ENCODE assay signal across 8 cellular contexts in genomic region chr1:27392096-27392777, GRCh38. TPM values are rescaled to one million over a fixed set of nuclear protein-coding genes. Genes with fewer than 3 reads are reported as not detected.
DNase-seq lines count a peak whose midpoint lies in the region; ATAC-seq and TF ChIP-seq lines count a peak whose summit lies in the region.

Gene GPR3, plus strand, starts transcription at chr1:27392622. Its CDS starts 1,177 bp downstream, at chr1:27393799.

- peak; percentile 54 for ATAC-seq in GM18873 (IDR thresholded peaks at IDR 0.05; ENCODE audit: low FRiP score, unreplicated experiment)
- peak; percentile 84 for ATAC-seq in HG03280 (IDR thresholded peaks at IDR 0.05; ENCODE audit: unreplicated experiment)

- DNase-seq in AG04450 (ENCODE audit: low read depth, low spot score) (peak; percentile 78), NCI-H446 treated with DMSO at 0.1 percent for 48 hours (lab: John Stamatoyannopoulos, UW) (peak; percentile 81), cerebellar nuclear complex (lab: John Stamatoyannopoulos, UW) (peak; percentile 13 to 34), kidney glomerular epithelial cell (lab: John Stamatoyannopoulos, UW) (peak; percentile 81)
- DNase-seq in activated CD4-positive, alpha-beta T cell treated with anti-CD3 and anti-CD28 coated beads for 1 hour, result peak; percentile 92
- DNase-seq in stimulated activated CD4-positive, alpha-beta T cell treated with anti-CD3 and anti-CD28 coated beads, Interleukin-15, amount 100 ng/mL, for 48 hours (ENCODE audit: low read depth in 2 of 2), result peak; percentile 90 to 94

- CTCF ChIA-PET in AG04450 (lab: Charles Lee), result interaction anchor here (0.6 to 7.3 kb wide), 15 partner anchors 9 to 295 kb away, joined by 3 to 124 read pairs (median 5); partner anchors contain the start of genes AHDC1, CD164L2 and MAP3K6

- no peaks in the 10 kb centered on the region for H3K9me3 ChIP-seq in AG04450 (ENCODE audit: control insufficient read depth, insufficient read depth, low read length)

- H3K27ac ChIP-seq in AG04450 (ENCODE audit: low read depth, low read length), result peak within 1 kb of the TSS; percentile 21

- POLR2A ChIA-PET in AG04450 (lab: Yijun Ruan, JAX), result no interaction called here

- peak; percentile 61 for TF ChIP-seq CTCF in AG04450 (IDR thresholded peaks at IDR 0.05; ENCODE audit: low read depth, low read length)

- H3K4me3 ChIP-seq in AG04450 (ENCODE audit: low read depth, low read length), result peak within 1 kb of the TSS; percentile 77

- no peaks in the 10 kb centered on the region for H3K27me3 ChIP-seq in AG04450 (ENCODE audit: control insufficient read depth, insufficient read depth, low read length)

RNA-seq across cellular contexts. Expression of gene GPR3, which starts in this region (rescaled TPM):
- 1.3 and 1.7 TPM in 2 replicates for polyA plus RNA-seq in AG04450 (2011; rRNA removed)
- polyA minus RNA-seq in AG04450 (2011; rRNA and poly(A)+ RNA removed), result 1.7 and 2.2 TPM in 2 replicates

Comparison
In these comparisons a context has a peak if more than half of its experiments do, and no peak if none do; other contexts are left out.
1. Peak in every context shown above with its lines: DNase-seq, ATAC-seq, H3K4me3 ChIP-seq and H3K27ac ChIP-seq.
2. DNase-seq: peak in every context shown above with its lines; median percentile 92 in activated CD4-positive, alpha-beta T cell treated with anti-CD3 and anti-CD28 coated beads for 1 hour; 92 in stimulated activated CD4-positive, alpha-beta T cell treated with anti-CD3 and anti-CD28 coated beads, Interleukin-15, amount 100 ng/mL, for 48 hours; 81 in NCI-H446 treated with DMSO at 0.1 percent for 48 hours; 81 in kidney glomerular epithelial cell; 78 in AG04450; 24 in cerebellar nuclear complex.